Comparison of ENCODE assay signal across 18 cellular contexts in the genomic region with DNA sequence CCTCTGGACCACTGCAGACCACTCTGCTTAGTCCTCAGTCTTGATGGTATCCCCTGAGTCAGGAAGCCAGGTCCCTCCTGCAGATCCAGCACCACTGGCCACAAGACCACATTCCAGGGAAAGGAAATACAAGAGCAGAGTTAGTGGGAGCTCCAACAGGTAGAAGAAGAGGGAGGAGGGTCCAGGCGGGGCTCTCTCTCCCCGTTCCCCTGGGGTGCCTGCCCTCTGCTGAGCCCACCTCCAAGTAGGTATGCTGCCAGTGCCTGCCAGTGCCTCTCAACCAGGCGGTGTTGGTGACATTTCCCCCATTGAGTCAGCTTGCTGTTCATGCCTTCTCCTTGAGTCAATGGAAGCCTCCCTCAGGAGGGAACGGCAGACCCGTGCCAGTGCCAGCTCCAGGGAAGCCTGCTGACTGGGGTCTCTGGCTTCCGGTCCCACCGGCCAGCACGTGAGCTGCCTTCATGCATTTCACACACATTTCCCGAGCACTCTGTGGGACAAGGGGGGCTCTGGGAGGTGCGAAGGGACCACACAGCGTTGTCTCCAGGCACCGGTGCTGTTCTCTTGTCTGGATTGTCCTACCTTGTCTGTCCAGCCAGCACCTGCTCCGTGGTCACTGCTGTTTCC.
"Had no signal": no experiment of that assay in that cellular context is flagged by ENCODE, and none has a peak within 500 bp of the region (broad histone marks: within the 10 kb centered on the region; RNA-seq: fewer than 3 reads in every experiment).

No MANE protein-coding gene starts in this region.

- H3K27ac ChIP-seq: esophagus squamous epithelium, lower lobe of right lung, pancreas, VCaP had no signal

- H3K9me3 ChIP-seq: esophagus squamous epithelium, lower lobe of right lung, pancreas had no signal

- H3K27ac Mint-ChIP-seq: activated CD4-positive, alpha-beta memory T cell treated with anti-CD3 and anti-CD28 coated beads for 36 hours; activated CD4-positive, alpha-beta T cell treated with anti-CD3 and anti-CD28 coated beads for 36 hours; activated naive CD4-positive, alpha-beta T cell treated with anti-CD3 and anti-CD28 coated beads, Interleukin-2, amount 50 U/mL, for 72 hours; mesothelial cell of epicardium; stimulated activated memory B cell treated with anti-CD40 and anti-IgM and Interleukin-4, amounts not matched to agents 10 μg/mL and 1 μg/mL and 100 μg/mL, for 72 hours had no signal

- ATAC-seq: activated CD4-positive, alpha-beta T cell treated with anti-CD3 and anti-CD28 coated beads for 36 hours; activated naive CD4-positive, alpha-beta T cell treated with anti-CD3 and anti-CD28 coated beads, Interleukin-2, amount 50 U/mL, for 72 hours; activated T-cell treated with anti-CD3 and anti-CD28 coated beads, Interleukin-2, amount 50 U/mL, for 4 hours; lower lobe of right lung; pancreas; SK-N-SH treated with all-trans-retinoic acid at 6 μM for 48 hours; stimulated activated memory B cell treated with anti-CD40 and anti-IgM and Interleukin-4, amounts not matched to agents 10 μg/mL and 1 μg/mL and 100 μg/mL, for 72 hours had no signal

- H3K27me3 Mint-ChIP-seq: activated CD4-positive, alpha-beta memory T cell treated with anti-CD3 and anti-CD28 coated beads for 36 hours; activated CD4-positive, alpha-beta T cell treated with anti-CD3 and anti-CD28 coated beads for 36 hours had no signal

- H3K4me1 ChIP-seq: lower lobe of right lung, pancreas had no signal

- H3K36me3 Mint-ChIP-seq: activated CD4-positive, alpha-beta memory T cell treated with anti-CD3 and anti-CD28 coated beads for 36 hours; activated naive CD4-positive, alpha-beta T cell treated with anti-CD3 and anti-CD28 coated beads, Interleukin-2, amount 50 U/mL, for 72 hours; mesothelial cell of epicardium; stimulated activated memory B cell treated with anti-CD40 and anti-IgM and Interleukin-4, amounts not matched to agents 10 μg/mL and 1 μg/mL and 100 μg/mL, for 72 hours had no signal

- H3K36me3 ChIP-seq: esophagus squamous epithelium, lower lobe of right lung, pancreas had no signal

- H3K27me3 ChIP-seq: esophagus squamous epithelium, pancreas had no signal

- DNase-seq: activated CD4-positive, alpha-beta memory T cell treated with anti-CD3 and anti-CD28 coated beads for 36 hours; activated CD4-positive, alpha-beta T cell treated with anti-CD3 and anti-CD28 coated beads for 36 hours; activated effector memory CD4-positive, alpha-beta T cell treated with anti-CD3 and anti-CD28 coated beads, Interleukin-2, amount 50 U/mL, for 16 hours; activated T-cell treated with anti-CD3 and anti-CD28 coated beads, Interleukin-2, amount 50 U/mL, for 4 hours; cortex of kidney; effector CD8-positive, alpha-beta T cell; esophagus squamous epithelium; lower lobe of right lung; pancreas; T-helper 1 cell; trophoblast cell had no signal

- H3K9me3 Mint-ChIP-seq: activated CD4-positive, alpha-beta memory T cell treated with anti-CD3 and anti-CD28 coated beads for 36 hours; activated naive CD4-positive, alpha-beta T cell treated with anti-CD3 and anti-CD28 coated beads, Interleukin-2, amount 50 U/mL, for 72 hours; activated T-cell treated with anti-CD3 and anti-CD28 coated beads, Interleukin-2, amount 50 U/mL, for 4 hours; mesothelial cell of epicardium; neural crest cell; stimulated activated memory B cell treated with anti-CD40 and anti-IgM and Interleukin-4, amounts not matched to agents 10 μg/mL and 1 μg/mL and 100 μg/mL, for 72 hours had no signal

- FAIRE-seq: endothelial cell of umbilical vein, pancreas had no signal

- H3K4me3 ChIP-seq: esophagus squamous epithelium, lower lobe of right lung, pancreas had no signal

- H3K4me3 Mint-ChIP-seq: activated CD4-positive, alpha-beta memory T cell treated with anti-CD3 and anti-CD28 coated beads for 36 hours; activated CD4-positive, alpha-beta T cell treated with anti-CD3 and anti-CD28 coated beads for 36 hours; activated T-cell treated with anti-CD3 and anti-CD28 coated beads, Interleukin-2, amount 50 U/mL, for 4 hours; mesothelial cell of epicardium; neural crest cell; stimulated activated memory B cell treated with anti-CD40 and anti-IgM and Interleukin-4, amounts not matched to agents 10 μg/mL and 1 μg/mL and 100 μg/mL, for 72 hours had no signal
